ENCODE assay signal across 12 cellular contexts in genomic region chrX:153956044-153956907, GRCh38.
"Had no signal": no experiment of that assay in that cellular context is flagged by ENCODE, and none has a peak within 500 bp of the region (broad histone marks: within the 10 kb centered on the region; RNA-seq: fewer than 3 reads in every experiment).

No MANE protein-coding gene starts in this region.

- H3K9me3 ChIP-seq: pancreas, transverse colon had no signal

- H3K4me1 ChIP-seq: pancreas had no signal

- H2AFZ ChIP-seq: hepatocyte had no signal

- H3K9me3 Mint-ChIP-seq: activated B cell treated with CpG ODN at 0.5 μM for 24 hours; activated CD4-positive, alpha-beta T cell treated with anti-CD3 and anti-CD28 coated beads, Interleukin-2, amount 10 ng/mL, durations not matched to agents 24 days and 14 days; activated naive CD4-positive, alpha-beta T cell treated with anti-CD3 and anti-CD28 coated beads, Interleukin-2, amount 50 U/mL, for 24 hours; T-helper 1 cell treated with Interleukin-12 subunit alpha and Interleukin-12 subunit beta and Interleukin-4 antibody, amounts not matched to agents 30 μg/mL and 1 μg/mL, for 36 hours had no signal

- ATAC-seq: pancreas had no signal

- H3K27ac Mint-ChIP-seq: activated B cell treated with CpG ODN at 0.5 μM for 24 hours; activated naive CD4-positive, alpha-beta T cell treated with anti-CD3 and anti-CD28 coated beads, Interleukin-2, amount 50 U/mL, for 24 hours had no signal

- DNase-seq: activated B cell treated with CpG ODN at 0.5 μM for 24 hours; activated CD4-positive, alpha-beta T cell treated with anti-CD3 and anti-CD28 coated beads, Interleukin-2, amount 10 ng/mL, durations not matched to agents 24 days and 14 days; cerebellar nuclear complex; dermis blood vessel endothelial cell; kidney glomerular epithelial cell; stimulated activated CD4-positive, alpha-beta T cell treated with anti-CD3 and anti-CD28 coated beads, Interleukin-4, amount 100 ng/mL, for 4 hours; substantia nigra; transverse colon had no signal

- H3K27ac ChIP-seq: hepatocyte, pancreas had no signal

- H3K36me3 ChIP-seq: transverse colon had no signal

- FAIRE-seq: pancreas had no signal

- H3K4me1 Mint-ChIP-seq: activated CD4-positive, alpha-beta T cell treated with anti-CD3 and anti-CD28 coated beads, Interleukin-2, amount 10 ng/mL, durations not matched to agents 24 days and 14 days; activated naive CD4-positive, alpha-beta T cell treated with anti-CD3 and anti-CD28 coated beads, Interleukin-2, amount 50 U/mL, for 24 hours had no signal

- H3K79me2 ChIP-seq: hepatocyte had no signal

- H3K4me3 Mint-ChIP-seq: activated B cell treated with CpG ODN at 0.5 μM for 24 hours; activated CD4-positive, alpha-beta T cell treated with anti-CD3 and anti-CD28 coated beads, Interleukin-2, amount 10 ng/mL, durations not matched to agents 24 days and 14 days; activated naive CD4-positive, alpha-beta T cell treated with anti-CD3 and anti-CD28 coated beads, Interleukin-2, amount 50 U/mL, for 24 hours; T-helper 1 cell treated with Interleukin-12 subunit alpha and Interleukin-12 subunit beta and Interleukin-4 antibody, amounts not matched to agents 30 μg/mL and 1 μg/mL, for 36 hours had no signal

- H3K4me3 ChIP-seq: hepatocyte, pancreas, transverse colon had no signal

- H3K27me3 Mint-ChIP-seq: activated B cell treated with CpG ODN at 0.5 μM for 24 hours; activated CD4-positive, alpha-beta T cell treated with anti-CD3 and anti-CD28 coated beads, Interleukin-2, amount 10 ng/mL, durations not matched to agents 24 days and 14 days; activated naive CD4-positive, alpha-beta T cell treated with anti-CD3 and anti-CD28 coated beads, Interleukin-2, amount 50 U/mL, for 24 hours had no signal

- H3K36me3 Mint-ChIP-seq: activated naive CD4-positive, alpha-beta T cell treated with anti-CD3 and anti-CD28 coated beads, Interleukin-2, amount 50 U/mL, for 24 hours had no signal

- H3K4me2 ChIP-seq: hepatocyte had no signal

- H3K27me3 ChIP-seq: hepatocyte, transverse colon had no signal
